Comparison of ENCODE assay signal across 12 cellular contexts in the genomic region with DNA sequence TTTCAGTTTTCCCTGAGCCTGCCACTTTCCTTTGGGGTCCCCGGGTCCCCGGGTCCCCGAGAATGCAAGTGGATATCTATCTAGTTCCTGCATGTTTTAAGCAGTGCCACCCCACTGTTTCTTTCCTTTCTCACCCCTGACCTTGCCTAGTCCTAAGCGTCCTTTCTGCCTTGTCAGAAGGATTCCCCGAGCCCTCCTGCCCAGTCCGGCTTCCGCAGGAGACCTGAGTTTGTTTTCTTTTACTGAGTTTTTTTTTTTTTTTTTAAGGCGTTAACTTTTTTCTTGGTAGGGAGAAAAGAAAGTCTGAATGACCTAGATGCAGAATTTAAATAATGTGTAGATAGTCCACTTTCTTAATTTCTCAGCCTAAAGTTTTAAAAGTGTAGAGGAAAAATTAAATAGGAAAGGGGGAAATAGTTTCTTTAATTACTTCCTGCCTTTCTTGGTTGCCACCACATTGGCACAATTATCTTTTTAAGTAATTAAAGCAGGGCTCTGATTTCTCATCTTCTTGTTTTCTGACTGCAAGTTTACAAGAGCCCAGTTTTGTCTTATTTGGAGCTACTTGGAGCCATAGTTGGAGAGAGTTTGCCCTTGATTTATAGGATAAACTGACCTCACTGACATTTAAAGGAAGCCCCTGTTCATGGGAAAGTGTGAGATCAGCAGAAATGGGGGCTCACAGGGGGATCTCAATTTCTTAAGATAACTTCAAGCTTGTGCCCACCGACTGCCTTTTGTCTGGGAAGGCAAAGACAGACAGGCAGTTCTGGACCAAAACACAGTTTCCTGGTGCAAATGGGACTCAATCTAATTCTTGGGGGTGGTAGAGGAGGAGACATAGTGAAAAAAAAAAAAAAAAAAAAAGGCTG. TPM values are rescaled to one million over a fixed set of nuclear protein-coding genes. Genes with fewer than 3 reads are reported as not detected.
DNase-seq lines count a peak whose midpoint lies in the region; ATAC-seq and TF ChIP-seq lines count a peak whose summit lies in the region.
"Had no signal": no experiment of that assay in that cellular context is flagged by ENCODE, and none has a peak within 500 bp of the region (broad histone marks: within the 10 kb centered on the region; RNA-seq: fewer than 3 reads in every experiment).

No MANE protein-coding gene starts in this region.

- H3K27me3 Mint-ChIP-seq in activated CD4-positive, alpha-beta memory T cell treated with anti-CD3 and anti-CD28 coated beads for 36 hours = peaks cover 67% of the 10 kb centered on the region
- H3K27me3 Mint-ChIP-seq in activated CD4-positive, alpha-beta memory T cell treated with anti-CD3 and anti-CD28 coated beads, Interleukin-2, amount 10 ng/mL, durations not matched to agents 7 days and 5 days = peaks cover 76% of the 10 kb centered on the region

- H3K9me3 Mint-ChIP-seq in activated CD4-positive, alpha-beta memory T cell treated with anti-CD3 and anti-CD28 coated beads for 36 hours = no peaks in the 10 kb centered on the region
- H3K9me3 Mint-ChIP-seq in activated CD4-positive, alpha-beta memory T cell treated with anti-CD3 and anti-CD28 coated beads, Interleukin-2, amount 10 ng/mL, durations not matched to agents 7 days and 5 days = no peaks in the 10 kb centered on the region

- CTCF ChIA-PET in activated CD4-positive, alpha-beta memory T cell treated with anti-CD3 and anti-CD28 coated beads for 36 hours (lab: Charles Lee) = no interaction called here
- CTCF ChIA-PET in activated CD4-positive, alpha-beta memory T cell treated with anti-CD3 and anti-CD28 coated beads, Interleukin-2, amount 10 ng/mL, durations not matched to agents 7 days and 5 days (lab: Charles Lee) = interaction anchor here (0.7 kb wide), 1 partner anchor 14 kb away, joined by 7 read pairs; no protein-coding TSS in a partner anchor
- CTCF ChIA-PET in PC-3 (lab: Charles Lee) = no interaction called here

- H3K4me2 ChIP-seq in PC-3 (ENCODE audit: low read length) = peak overlapping the region; percentile 96

- no peaks in the 10 kb centered on the region for H3K27me3 ChIP-seq in PC-3 (ENCODE audit: low read length)
- H3K27me3 ChIP-seq in esophagus squamous epithelium = peaks cover 0 to 98% (median 35%) of the 10 kb centered on the region in 4 donors
- peaks cover 54 to 75% (median 69%) of the 10 kb centered on the region in 5 donors for H3K27me3 ChIP-seq in subcutaneous abdominal adipose tissue (ENCODE audit: control insufficient read depth in 5 of 5, insufficient read depth in 4 of 5, low read length in 5 of 5)

- intact Hi-C loops in activated CD4-positive, alpha-beta memory T cell treated with anti-CD3 and anti-CD28 coated beads for 36 hours (cut with micrococcal nuclease) = no loop called here
- intact Hi-C loops in PC-3 (cut with micrococcal nuclease) (loop anchor here (1.0 to 5.0 kb wide), 4 partner anchors 36 to 534 kb away; no protein-coding TSS in a partner anchor), esophagus squamous epithelium (cut with DNase I) (loop anchor here (10.0 kb wide), 1 partner anchor 280 kb away; no protein-coding TSS in a partner anchor)

- POLR2A ChIA-PET in activated CD4-positive, alpha-beta memory T cell treated with anti-CD3 and anti-CD28 coated beads for 36 hours (lab: Charles Lee) = no interaction called here
- POLR2A ChIA-PET in activated CD4-positive, alpha-beta memory T cell treated with anti-CD3 and anti-CD28 coated beads, Interleukin-2, amount 10 ng/mL, durations not matched to agents 7 days and 5 days (lab: Charles Lee) = no interaction called here
- POLR2A ChIA-PET in PC-3 (lab: Charles Lee; ENCODE audit: unreplicated experiment) = interaction anchor here (0.9 kb wide), 1 partner anchor 128 kb away, joined by 29 read pairs; no protein-coding TSS in a partner anchor

- H3K4me3 Mint-ChIP-seq in activated CD4-positive, alpha-beta memory T cell treated with anti-CD3 and anti-CD28 coated beads for 36 hours = peak overlapping the region; percentile 6
- H3K4me3 Mint-ChIP-seq in activated CD4-positive, alpha-beta memory T cell treated with anti-CD3 and anti-CD28 coated beads, Interleukin-2, amount 10 ng/mL, durations not matched to agents 7 days and 5 days = no peak overlapping the region

- TF ChIP-seq POLR2A in esophagus squamous epithelium (IDR thresholded peaks at IDR 0.05) = no peak

- WGBS in esophagus squamous epithelium, 2 donors = 3% methylated on average over 9 of the region's 9 CpGs

- TSS peak; percentile 18 for BruUV-seq in PC-3 (replicated peaks; lab: Mats Ljungman, UMichigan)

- ATAC-seq in PC-3 (no peak), GM21381 (IDR thresholded peaks at IDR 0.05; ENCODE audit: unreplicated experiment) (no peak), HG03457 (IDR thresholded peaks at IDR 0.05; ENCODE audit: unreplicated experiment) (no peak)

- H3K4me1 Mint-ChIP-seq in activated CD4-positive, alpha-beta memory T cell treated with anti-CD3 and anti-CD28 coated beads for 36 hours (ENCODE audit: low read depth) = peaks cover 38% of the 10 kb centered on the region
- H3K4me1 Mint-ChIP-seq in activated CD4-positive, alpha-beta memory T cell treated with anti-CD3 and anti-CD28 coated beads, Interleukin-2, amount 10 ng/mL, durations not matched to agents 7 days and 5 days = peaks cover 19% of the 10 kb centered on the region

- no peak for DNase-seq in activated CD4-positive, alpha-beta memory T cell treated with anti-CD3 and anti-CD28 coated beads for 36 hours
- DNase-seq in activated CD4-positive, alpha-beta memory T cell treated with anti-CD3 and anti-CD28 coated beads, Interleukin-2, amount 10 ng/mL, durations not matched to agents 7 days and 5 days = no peak
- DNase-seq in PC-3 = peak; percentile 25
- DNase-seq in esophagus squamous epithelium (lab: John Stamatoyannopoulos, UW) = no peak
- no peak for DNase-seq in NAMALWA (ENCODE audit: low spot score)
- DNase-seq: cortex of kidney, NCI-H1092 treated with DMSO at 0.1 percent for 48 hours, T-helper 9 cell had no signal

- H2AFZ ChIP-seq in PC-3 (ENCODE audit: low read length) = no peak overlapping the region

- peaks cover 4% of the 10 kb centered on the region for H3K36me3 Mint-ChIP-seq in activated CD4-positive, alpha-beta memory T cell treated with anti-CD3 and anti-CD28 coated beads for 36 hours
- peaks cover 9% of the 10 kb centered on the region for H3K36me3 Mint-ChIP-seq in activated CD4-positive, alpha-beta memory T cell treated with anti-CD3 and anti-CD28 coated beads, Interleukin-2, amount 10 ng/mL, durations not matched to agents 7 days and 5 days (ENCODE audit: low read depth)

- no peaks in the 10 kb centered on the region for H4K20me1 ChIP-seq in PC-3 (ENCODE audit: low read length)

- no peaks in the 10 kb centered on the region for H3K9me3 ChIP-seq in PC-3 (ENCODE audit: low read length)
- H3K9me3 ChIP-seq in esophagus squamous epithelium = no peaks in the 10 kb centered on the region
- H3K9me3 ChIP-seq in subcutaneous abdominal adipose tissue (ENCODE audit: control insufficient read depth in 5 of 5, low read length in 5 of 5) = no peaks in the 10 kb centered on the region

- H3K36me3 ChIP-seq in PC-3 (ENCODE audit: low read depth, low read length) (0 out of 2 replicates have a peak, but pooled peaks cover 3% of the 10 kb centered on the region), esophagus squamous epithelium (peaks cover 0 to 39% (median 5%) of the 10 kb centered on the region in 3 donors), subcutaneous abdominal adipose tissue (ENCODE audit: control insufficient read depth in 5 of 5, insufficient read depth in 5 of 5, low read length in 5 of 5) (no peaks in the 10 kb centered on the region)

- peaks cover 73% of the 10 kb centered on the region for H3K79me2 ChIP-seq in PC-3 (ENCODE audit: low read length)

- H3K27ac Mint-ChIP-seq in activated CD4-positive, alpha-beta memory T cell treated with anti-CD3 and anti-CD28 coated beads for 36 hours = no peak overlapping the region
- H3K27ac Mint-ChIP-seq in activated CD4-positive, alpha-beta memory T cell treated with anti-CD3 and anti-CD28 coated beads, Interleukin-2, amount 10 ng/mL, durations not matched to agents 7 days and 5 days = no peak overlapping the region

- H3K9ac ChIP-seq in PC-3 (ENCODE audit: low read length) (peak overlapping the region; percentile 92), subcutaneous abdominal adipose tissue (ENCODE audit: low read length in 5 of 5) (no peak overlapping the region)

- peak overlapping the region; percentile 89 for H3K4me3 ChIP-seq in PC-3 (ENCODE audit: low read length)
- H3K4me3 ChIP-seq in esophagus squamous epithelium = peak overlapping the region; percentile 70 to 75 (median 71)
- peak overlapping the region in 3 of 5 donors; percentile 12 to 66 (median 42) for H3K4me3 ChIP-seq in subcutaneous abdominal adipose tissue (ENCODE audit: low read depth in 1 of 5, low read length in 5 of 5)

- no peaks in the 10 kb centered on the region for H3F3A ChIP-seq in PC-3 (ENCODE audit: low read length, unreplicated experiment)

- H3K9me2 ChIP-seq in PC-3 (replicated peaks; ENCODE audit: low read length) = no peaks in the 10 kb centered on the region

- H3K27ac ChIP-seq in PC-3 (ENCODE audit: low read length) = peak overlapping the region; percentile 77
- H3K27ac ChIP-seq in esophagus squamous epithelium = peak overlapping the region; percentile 82 to 96 (median 94)
- no peak overlapping the region for H3K27ac ChIP-seq in subcutaneous abdominal adipose tissue (ENCODE audit: low read depth, low read length)

- TF ChIP-seq CTCF in PC-3 (conservative IDR thresholded peaks at IDR 0.05; ENCODE audit: low read depth, low read length) = no peak
- TF ChIP-seq CTCF in esophagus squamous epithelium (IDR thresholded peaks at IDR 0.05) = no peak

- H3K4me1 ChIP-seq in PC-3 (ENCODE audit: insufficient read depth, low read length) (peaks cover 29% of the 10 kb centered on the region), esophagus squamous epithelium (peaks cover 0 to 63% (median 28%) of the 10 kb centered on the region in 3 donors), subcutaneous abdominal adipose tissue (ENCODE audit: control insufficient read depth in 5 of 5, insufficient read depth in 5 of 5, low read length in 5 of 5) (peaks cover 4 to 38% (median 37%) of the 10 kb centered on the region in 5 donors)

RNA-seq across cellular contexts. Expression of gene PAX9, which starts 2.9 kb away (rescaled TPM):
- total RNA-seq in activated CD4-positive, alpha-beta memory T cell treated with anti-CD3 and anti-CD28 coated beads for 36 hours = not detected
- total RNA-seq in activated CD4-positive, alpha-beta memory T cell treated with anti-CD3 and anti-CD28 coated beads, Interleukin-2, amount 10 ng/mL, durations not matched to agents 7 days and 5 days = not detected
- 14.3 and 14.9 TPM in 2 replicates for total RNA-seq in PC-3 (2014; rRNA removed)
- 100 to 1,000 TPM in 2 of 4 donors, 10 to 100 TPM in 2; 70.1 to 152 (median 100) TPM for total RNA-seq in esophagus squamous epithelium
- total RNA-seq: RPMI7951 had no signal

Comparison
In these comparisons a context has a peak if more than half of its experiments do, and no peak if none do; other contexts are left out.
1. RNA of gene PAX9, which starts 2.9 kb away (total RNA-seq): 70.1 to 152 TPM in esophagus squamous epithelium and 14.3 to 14.9 TPM in PC-3; not detected in activated CD4-positive, alpha-beta memory T cell treated with anti-CD3 and anti-CD28 coated beads for 36 hours and not detected in activated CD4-positive, alpha-beta memory T cell treated with anti-CD3 and anti-CD28 coated beads, Interleukin-2, amount 10 ng/mL, durations not matched to agents 7 days and 5 days; every median in the first group is over 10 times any median in the second.
2. Peak in every context shown above with its lines, with median percentiles within 50 percentile points of each other: H3K4me3 ChIP-seq.